17 cellular contexts compared by ENCODE assay signal in genomic region chrX:4935387-4935786, GRCh38.
DNase-seq lines count a peak whose midpoint lies in the region; ATAC-seq and TF ChIP-seq lines count a peak whose summit lies in the region.
"Had no signal": no experiment of that assay in that cellular context is flagged by ENCODE, and none has a peak within 500 bp of the region (broad histone marks: within the 10 kb centered on the region; RNA-seq: fewer than 3 reads in every experiment).

No MANE protein-coding gene starts in this region.

- no peaks in the 10 kb centered on the region for H3K79me2 ChIP-seq in PC-3 (ENCODE audit: low read length)
- H3K79me2 ChIP-seq: parathyroid adenoma had no signal

- intact Hi-C loops in PC-3 (cut with micrococcal nuclease): loop anchor here (2.0 to 5.0 kb wide), 2 partner anchors 58 to 275 kb away; no protein-coding TSS in a partner anchor
- intact Hi-C loops in spleen (cut with DNase I; ENCODE audit: low total_unique reads): no loop called here
- intact Hi-C loops in right lobe of liver (cut with DNase I): no loop called here

- H3K9me2 ChIP-seq in PC-3 (replicated peaks; ENCODE audit: low read length): no peaks in the 10 kb centered on the region

- peak; percentile 29 for ATAC-seq in GM18909 (IDR thresholded peaks at IDR 0.05; ENCODE audit: poor library complexity, unreplicated experiment)
- peak; percentile 42 for ATAC-seq in HG02759 (IDR thresholded peaks at IDR 0.05; ENCODE audit: unreplicated experiment)
- ATAC-seq in PC-3: no peak; the same call in 1 of the 2 replicates
- no peak for ATAC-seq in right lobe of liver
- ATAC-seq: activated CD8-positive, alpha-beta T cell treated with anti-CD3 and anti-CD28 coated beads for 36 hours; activated T-cell treated with anti-CD3 and anti-CD28 coated beads, Interleukin-2, amount 50 U/mL, for 4 hours; esophagus mucosa had no signal

- H3F3A ChIP-seq in PC-3 (ENCODE audit: low read length, unreplicated experiment): no peaks in the 10 kb centered on the region

- TF ChIP-seq CTCF in PC-3 (conservative IDR thresholded peaks at IDR 0.05; ENCODE audit: low read depth, low read length): no peak
- no peak for TF ChIP-seq CTCF in spleen (IDR thresholded peaks at IDR 0.05 in 8 of 11, conservative IDR thresholded peaks at IDR 0.05 in 3 of 11)
- no peak for TF ChIP-seq CTCF in WERI-Rb-1 (IDR thresholded peaks at IDR 0.05; ENCODE audit: low read depth, low read length)
- no peak for TF ChIP-seq CTCF in right lobe of liver (IDR thresholded peaks at IDR 0.05)

- peaks cover 33% of the 10 kb centered on the region for H3K4me1 ChIP-seq in PC-3 (ENCODE audit: insufficient read depth, low read length)
- no peaks in the 10 kb centered on the region for H3K4me1 ChIP-seq in spleen
- no peaks in the 10 kb centered on the region for H3K4me1 ChIP-seq in right lobe of liver
- H3K4me1 ChIP-seq: parathyroid adenoma, tibial nerve had no signal

- H3K4me2 ChIP-seq in PC-3 (ENCODE audit: low read length): peak overlapping the region; percentile 11; the same call in 1 of the 2 replicates

- CTCF ChIA-PET in PC-3 (lab: Charles Lee): no interaction called here

- H3K9ac ChIP-seq in PC-3 (ENCODE audit: low read length): no peak overlapping the region
- H3K9ac ChIP-seq: parathyroid adenoma had no signal

- H2AFZ ChIP-seq in PC-3 (ENCODE audit: low read length): no peak overlapping the region
- H2AFZ ChIP-seq: parathyroid adenoma had no signal

- no peaks in the 10 kb centered on the region for H3K27me3 ChIP-seq in PC-3 (ENCODE audit: low read length)
- H3K27me3 ChIP-seq in spleen (replicated peaks in 1 of 7): no peaks in the 10 kb centered on the region
- peaks cover 40% of the 10 kb centered on the region for H3K27me3 ChIP-seq in WERI-Rb-1 (ENCODE audit: insufficient read depth, low read depth, severe bottlenecking)
- H3K27me3 ChIP-seq in right lobe of liver: no peaks in the 10 kb centered on the region
- H3K27me3 ChIP-seq: tibial nerve had no signal

- H3K4me3 ChIP-seq in PC-3 (ENCODE audit: low read length) (no peak overlapping the region), spleen (no peak overlapping the region), WERI-Rb-1 (ENCODE audit: low read depth, low read length) (no peak overlapping the region), right lobe of liver (no peak overlapping the region)
- H3K4me3 ChIP-seq: tibial nerve had no signal

- POLR2A ChIA-PET in PC-3 (lab: Charles Lee; ENCODE audit: unreplicated experiment): no interaction called here

- no peaks in the 10 kb centered on the region for H4K20me1 ChIP-seq in PC-3 (ENCODE audit: low read length)

- TF ChIP-seq POLR2A in spleen (IDR thresholded peaks at IDR 0.05): no peak
- TF ChIP-seq POLR2A in right lobe of liver (IDR thresholded peaks at IDR 0.05): no peak

- BruUV-seq in PC-3 (replicated peaks; lab: Mats Ljungman, UMichigan): no TSS peak

- H3K36me3 ChIP-seq in PC-3 (ENCODE audit: low read depth, low read length) (no peaks in the 10 kb centered on the region), spleen (no peaks in the 10 kb centered on the region), WERI-Rb-1 (no peaks in the 10 kb centered on the region), right lobe of liver (no peaks in the 10 kb centered on the region)
- H3K36me3 ChIP-seq: tibial nerve had no signal

- no peaks in the 10 kb centered on the region for H3K9me3 ChIP-seq in PC-3 (ENCODE audit: low read length)
- no peaks in the 10 kb centered on the region for H3K9me3 ChIP-seq in spleen
- H3K9me3 ChIP-seq in WERI-Rb-1 (ENCODE audit: severe bottlenecking): no peaks in the 10 kb centered on the region
- no peaks in the 10 kb centered on the region for H3K9me3 ChIP-seq in right lobe of liver
- H3K9me3 ChIP-seq: tibial nerve had no signal

- WGBS in spleen, 5 donors: 26 to 63% (median 53%) methylated on average over 2 of the region's 2 CpGs
- 37% methylated on average over 2 of the region's 2 CpGs for WGBS in right lobe of liver (ENCODE audit: insufficient coverage, low coverage, low lambda C conversion rate, missing lambda C conversion rate)

- H3K27ac ChIP-seq in PC-3 (ENCODE audit: low read length) (0 out of 2 replicates have a peak overlapping the region, but pooled peaks have one; percentile 4), spleen (peak overlapping the region in 5 of 8 donors; percentile 23 to 69 (median 58)), WERI-Rb-1 (no peak overlapping the region), right lobe of liver (no peak overlapping the region)
- H3K27ac ChIP-seq: parathyroid adenoma had no signal

- DNase-seq in PC-3 (peak; percentile 28), spleen (no peak), WERI-Rb-1 (no peak), right lobe of liver (no peak), GM19240 (ENCODE audit: insufficient read length, low spot score) (no peak)
- DNase-seq: activated CD8-positive, alpha-beta T cell treated with anti-CD3 and anti-CD28 coated beads for 36 hours; activated naive CD8-positive, alpha-beta T cell treated with anti-CD3 and anti-CD28 coated beads for 36 hours; activated T-cell treated with anti-CD3 and anti-CD28 coated beads, Interleukin-2, amount 50 U/mL, for 4 hours; DMS153; glutamatergic neuron; NCI-H187 treated with DMSO at 0.1 percent for 48 hours; T-helper 17 cell had no signal

Comparison
In these comparisons a context has a peak if more than half of its experiments do, and no peak if none do; other contexts are left out.
1. ATAC-seq: peak in GM18909 (single experiment) and HG02759 (single experiment); none in PC-3 (single experiment) and right lobe of liver (0 of 4).
2. H3K27ac ChIP-seq: peak in PC-3 (single experiment) and spleen (5 of 8); none in WERI-Rb-1 (single experiment) and right lobe of liver (0 of 3).